Comparison of ENCODE assay signal across 17 cellular contexts in genomic region chr17:71849783-71850768, GRCh38.
A peak's percentile ranks its signal among the peaks of the same experiment; 100 is the strongest.
DNase-seq lines count a peak whose midpoint lies in the region; ATAC-seq and TF ChIP-seq lines count a peak whose summit lies in the region.
"Had no signal": no experiment of that assay in that cellular context is flagged by ENCODE, and none has a peak within 500 bp of the region (broad histone marks: within the 10 kb centered on the region; RNA-seq: fewer than 3 reads in every experiment).

No MANE protein-coding gene starts in this region.

- no peak overlapping the region for H3K27ac Mint-ChIP-seq in glutamatergic neuron (ENCODE audit: unreplicated experiment)
- H3K27ac Mint-ChIP-seq: naive B cell; T-helper 1 cell treated with Interleukin-12 subunit alpha and Interleukin-12 subunit beta and Interleukin-4 antibody, amounts not matched to agents 30 μg/mL and 1 μg/mL, for 36 hours had no signal

- H3K9me3 Mint-ChIP-seq in glutamatergic neuron (ENCODE audit: unreplicated experiment) = no peaks in the 10 kb centered on the region

- no peaks in the 10 kb centered on the region for H3K36me3 Mint-ChIP-seq in glutamatergic neuron (ENCODE audit: unreplicated experiment)
- H3K36me3 Mint-ChIP-seq: naive B cell had no signal

- no peak for TF ChIP-seq CTCF in glutamatergic neuron (IDR thresholded peaks at IDR 0.05; ENCODE audit: partially characterized antibody, unreplicated experiment)

- H3K4me3 Mint-ChIP-seq in glutamatergic neuron (ENCODE audit: unreplicated experiment) = no peak overlapping the region
- H3K4me3 Mint-ChIP-seq: naive B cell; T-helper 1 cell treated with Interleukin-12 subunit alpha and Interleukin-12 subunit beta and Interleukin-4 antibody, amounts not matched to agents 30 μg/mL and 1 μg/mL, for 36 hours had no signal

- no peaks in the 10 kb centered on the region for H3K27me3 Mint-ChIP-seq in glutamatergic neuron (ENCODE audit: unreplicated experiment)
- H3K27me3 Mint-ChIP-seq: naive B cell had no signal

- H3K4me1 Mint-ChIP-seq in glutamatergic neuron (ENCODE audit: low read depth, unreplicated experiment) = peaks cover 4% of the 10 kb centered on the region
- H3K4me1 Mint-ChIP-seq: naive B cell had no signal

- DNase-seq in kidney glomerular epithelial cell (lab: John Stamatoyannopoulos, UW) = peak; percentile 54
- DNase-seq in glutamatergic neuron = no peak
- DNase-seq: colonic mucosa, erythroblast, GF-D8, lower lobe of right lung, naive B cell, NCI-H2081, NCI-H510A treated with DMSO at 0.1 percent for 48 hours, Right ventricle myocardium superior had no signal

- ATAC-seq in GM18867 (IDR thresholded peaks at IDR 0.05; ENCODE audit: unreplicated experiment) = peak; percentile 68
- ATAC-seq in GM21786 (IDR thresholded peaks at IDR 0.05; ENCODE audit: unreplicated experiment) = peak; percentile 78
- peak; percentile 60 for ATAC-seq in HG03196 (IDR thresholded peaks at IDR 0.05; ENCODE audit: unreplicated experiment)
- no peak for ATAC-seq in GM19467 (IDR thresholded peaks at IDR 0.05; ENCODE audit: unreplicated experiment)
- ATAC-seq in GM21576 (IDR thresholded peaks at IDR 0.05; ENCODE audit: unreplicated experiment) = no peak
- ATAC-seq: activated CD4-positive, CD25-positive, alpha-beta regulatory T cell treated with anti-CD3 and anti-CD28 coated beads, Interleukin-2, amount 50 U/mL, for 24 hours; lower lobe of right lung had no signal

Comparison
In these comparisons a context has a peak if more than half of its experiments do, and no peak if none do; other contexts are left out.
1. ATAC-seq: peak in GM18867 (single experiment), GM21786 (single experiment) and HG03196 (single experiment); none in GM19467 (single experiment) and GM21576 (single experiment).